1 cellular context compared by ENCODE assay signal in genomic region chr15:89735773-89736172, GRCh38.
A peak's percentile ranks its signal among the peaks of the same experiment; 100 is the strongest.
TF ChIP-seq lines count a peak whose summit lies in the region.

No MANE protein-coding gene starts in this region.

TF ChIP-seq in HepG2, 621 proteins besides CTCF, POLR2A, EP300 and RAD21:
- TF ChIP-seq, protein P1, sequence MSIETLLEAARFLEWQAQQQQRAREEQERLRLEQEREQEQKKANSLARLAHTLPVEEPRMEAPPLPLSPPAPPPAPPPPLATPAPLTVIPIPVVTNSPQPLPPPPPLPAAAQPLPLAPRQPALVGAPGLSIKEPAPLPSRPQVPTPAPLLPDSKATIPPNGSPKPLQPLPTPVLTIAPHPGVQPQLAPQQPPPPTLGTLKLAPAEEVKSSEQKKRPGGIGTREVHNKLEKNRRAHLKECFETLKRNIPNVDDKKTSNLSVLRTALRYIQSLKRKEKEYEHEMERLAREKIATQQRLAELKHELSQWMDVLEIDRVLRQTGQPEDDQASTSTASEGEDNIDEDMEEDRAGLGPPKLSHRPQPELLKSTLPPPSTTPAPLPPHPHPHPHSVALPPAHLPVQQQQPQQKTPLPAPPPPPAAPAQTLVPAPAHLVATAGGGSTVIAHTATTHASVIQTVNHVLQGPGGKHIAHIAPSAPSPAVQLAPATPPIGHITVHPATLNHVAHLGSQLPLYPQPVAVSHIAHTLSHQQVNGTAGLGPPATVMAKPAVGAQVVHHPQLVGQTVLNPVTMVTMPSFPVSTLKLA (IDR thresholded peaks at IDR 0.05) = 0 out of 2 replicates have a peak, but pooled peaks have one; percentile 8
- TF ChIP-seq, protein P2, sequence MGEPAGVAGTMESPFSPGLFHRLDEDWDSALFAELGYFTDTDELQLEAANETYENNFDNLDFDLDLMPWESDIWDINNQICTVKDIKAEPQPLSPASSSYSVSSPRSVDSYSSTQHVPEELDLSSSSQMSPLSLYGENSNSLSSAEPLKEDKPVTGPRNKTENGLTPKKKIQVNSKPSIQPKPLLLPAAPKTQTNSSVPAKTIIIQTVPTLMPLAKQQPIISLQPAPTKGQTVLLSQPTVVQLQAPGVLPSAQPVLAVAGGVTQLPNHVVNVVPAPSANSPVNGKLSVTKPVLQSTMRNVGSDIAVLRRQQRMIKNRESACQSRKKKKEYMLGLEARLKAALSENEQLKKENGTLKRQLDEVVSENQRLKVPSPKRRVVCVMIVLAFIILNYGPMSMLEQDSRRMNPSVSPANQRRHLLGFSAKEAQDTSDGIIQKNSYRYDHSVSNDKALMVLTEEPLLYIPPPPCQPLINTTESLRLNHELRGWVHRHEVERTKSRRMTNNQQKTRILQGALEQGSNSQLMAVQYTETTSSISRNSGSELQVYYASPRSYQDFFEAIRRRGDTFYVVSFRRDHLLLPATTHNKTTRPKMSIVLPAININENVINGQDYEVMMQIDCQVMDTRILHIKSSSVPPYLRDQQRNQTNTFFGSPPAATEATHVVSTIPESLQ (CRISPR knock-in tag; conservative IDR thresholded peaks at IDR 0.05) = no peak
